14 cellular contexts compared by ENCODE assay signal in genomic region chr10:132708936-132709335, GRCh38.
"Had no signal": no experiment of that assay in that cellular context is flagged by ENCODE, and none has a peak within 500 bp of the region (broad histone marks: within the 10 kb centered on the region; RNA-seq: fewer than 3 reads in every experiment).

No MANE protein-coding gene starts in this region.

- H3K27ac Mint-ChIP-seq: activated naive CD4-positive, alpha-beta T cell treated with anti-CD3 and anti-CD28 coated beads, Interleukin-2, amount 50 U/mL, for 72 hours; mesothelial cell of epicardium; stimulated activated naive CD8-positive, alpha-beta T cell treated with anti-CD3 and anti-CD28 coated beads, Interleukin-15, amount 100 ng/mL, for 72 hours; T-helper 2 cell treated with Interferon-gamma antibody and Interleukin-4, amounts not matched to agents 5 μg/mL and 100 μg/mL, for 36 hours had no signal

- H3K27me3 Mint-ChIP-seq: stimulated activated naive CD8-positive, alpha-beta T cell treated with anti-CD3 and anti-CD28 coated beads, Interleukin-15, amount 100 ng/mL, for 72 hours had no signal

- H3K4me1 Mint-ChIP-seq: mesothelial cell of epicardium; stimulated activated naive CD8-positive, alpha-beta T cell treated with anti-CD3 and anti-CD28 coated beads, Interleukin-15, amount 100 ng/mL, for 72 hours had no signal

- H3K9me3 ChIP-seq: psoas muscle, thyroid gland, vagina had no signal

- H3K27ac ChIP-seq: heart right ventricle, psoas muscle, thyroid gland, vagina had no signal

- FAIRE-seq: endothelial cell of umbilical vein, islet of Langerhans had no signal

- H3K4me1 ChIP-seq: psoas muscle, thyroid gland, vagina had no signal

- H3K4me3 Mint-ChIP-seq: mesothelial cell of epicardium; stimulated activated naive CD8-positive, alpha-beta T cell treated with anti-CD3 and anti-CD28 coated beads, Interleukin-15, amount 100 ng/mL, for 72 hours; T-helper 2 cell treated with Interferon-gamma antibody and Interleukin-4, amounts not matched to agents 5 μg/mL and 100 μg/mL, for 36 hours had no signal

- DNase-seq: activated CD4-positive, alpha-beta T cell treated with anti-CD3 and anti-CD28 coated beads, Interleukin-2, amount 50 U/mL, for 1 hour; activated T-cell treated with anti-CD3 and anti-CD28 coated beads, Interleukin-2, amount 50 U/mL, for 1 hour; foreskin melanocyte; stimulated activated CD4-positive, alpha-beta T cell treated with anti-CD3 and anti-CD28 coated beads, Interleukin-4, amount 100 ng/mL, for 4 hours; stimulated activated naive CD8-positive, alpha-beta T cell treated with anti-CD3 and anti-CD28 coated beads, Interleukin-15, amount 100 ng/mL, for 72 hours; thyroid gland had no signal

- H3K4me3 ChIP-seq: heart right ventricle, psoas muscle, thyroid gland, vagina had no signal

- ATAC-seq: activated naive CD4-positive, alpha-beta T cell treated with anti-CD3 and anti-CD28 coated beads, Interleukin-2, amount 50 U/mL, for 72 hours; heart right ventricle; psoas muscle; stimulated activated naive CD8-positive, alpha-beta T cell treated with anti-CD3 and anti-CD28 coated beads, Interleukin-15, amount 100 ng/mL, for 72 hours had no signal

- H3K27me3 ChIP-seq: heart right ventricle, thyroid gland, vagina had no signal
